In genomic region chr12:108147279-108147678, GRCh38 we compare ENCODE assay signal across 23 cellular contexts. TPM values are rescaled to one million over a fixed set of nuclear protein-coding genes. Genes with fewer than 3 reads are reported as not detected.
"Had no signal": no experiment of that assay in that cellular context is flagged by ENCODE, and none has a peak within 500 bp of the region (broad histone marks: within the 10 kb centered on the region; RNA-seq: fewer than 3 reads in every experiment).

No MANE protein-coding gene starts in this region.

- DNase-seq: KBM-7, MV-4-11, NCI-H1048, NCI-H1105 treated with DMSO at 0.1 percent for 48 hours, NCI-H1417 treated with DMSO at 0.1 percent for 48 hours, NCI-H146, NCI-H1694 treated with DMSO at 0.1 percent for 48 hours, NCI-H1930, NCI-H2081, NCI-H2107, NCI-H2227 treated with DMSO at 0.1 percent for 48 hours, NCI-H524, NCI-H526 treated with DMSO at 0.1 percent for 48 hours, NCI-H748 treated with DMSO at 0.1 percent for 48 hours, RPMI8226, SHP77 treated with DMSO at 0.1 percent for 48 hours, SJCRH30 had no signal

- H3K27me3 ChIP-seq: SJCRH30 had no signal

- H3K36me3 ChIP-seq: SJCRH30 had no signal

- H3K27ac ChIP-seq: HL-60, SJCRH30 had no signal

- H3K9me3 ChIP-seq: SJCRH30 had no signal

- ATAC-seq: SK-N-SH treated with all-trans-retinoic acid at 6 μM for 48 hours had no signal

- H3K4me3 ChIP-seq: SJCRH30 had no signal

- H3K4me1 ChIP-seq: SJCRH30 had no signal

- FAIRE-seq: RCC 7860 had no signal

RNA-seq across cellular contexts. Expression of gene WSCD2, which starts 18.2 kb away (rescaled TPM):
- total RNA-seq: LHCN-M2, MCF 10A, NCI-H460, SJCRH30 had no signal
